Comparison of ENCODE assay signal across 8 cellular contexts in the genomic region with DNA sequence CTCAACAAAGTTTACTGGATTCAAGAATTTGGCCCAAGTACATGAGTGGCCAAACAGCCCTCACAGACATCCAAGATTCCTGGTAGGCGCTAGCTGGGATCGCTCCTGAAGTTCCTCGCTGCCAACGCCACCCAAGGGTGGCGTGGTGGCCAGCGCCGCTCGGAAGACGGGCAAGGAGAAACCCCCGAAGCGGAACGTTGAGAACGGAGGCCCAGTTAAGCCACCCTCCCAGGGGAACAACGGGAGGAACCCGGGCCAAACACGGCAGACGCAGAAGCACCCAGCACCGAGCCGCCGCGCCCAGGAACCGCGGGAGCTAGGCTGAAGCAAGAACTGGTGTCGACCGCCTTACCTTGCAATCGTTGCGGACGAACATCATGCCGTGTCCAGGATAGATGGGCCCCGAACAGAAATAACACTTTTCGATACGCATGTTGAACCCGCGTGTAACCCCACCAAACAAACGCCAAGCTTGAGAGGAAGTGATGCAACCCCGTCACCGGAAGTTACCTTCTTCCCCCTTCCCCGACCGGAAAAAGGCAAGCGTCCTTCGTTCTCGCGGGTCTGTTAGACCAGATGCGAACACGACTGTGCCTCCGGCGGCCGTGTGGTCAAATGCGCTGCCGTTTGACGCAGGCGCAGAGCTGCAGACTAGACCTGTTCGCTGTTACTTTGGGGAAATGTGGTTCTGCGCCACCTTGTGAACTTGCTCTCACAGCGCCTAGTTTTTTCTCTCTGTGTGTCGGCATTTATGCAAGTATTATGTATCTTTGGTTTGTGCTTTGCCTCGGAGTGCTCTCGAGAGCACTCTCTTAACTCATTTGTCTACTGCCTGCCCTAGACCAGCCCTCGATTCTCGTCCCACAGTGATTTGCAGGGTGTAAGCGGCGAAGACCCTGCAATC. TPM values are rescaled to one million over a fixed set of nuclear protein-coding genes. Genes with fewer than 3 reads are reported as not detected.
DNase-seq lines count a peak whose midpoint lies in the region; ATAC-seq and TF ChIP-seq lines count a peak whose summit lies in the region.

TSS of gene RSL24D1 (minus strand) at position 484 of the 904 bp plus-strand sequence. CDS start at position 433, 51 bp downstream.

- H3K4me1 ChIP-seq in right atrium auricular region = peaks cover 0 to 35% of the 10 kb centered on the region in 2 donors
- H3K4me1 ChIP-seq in psoas muscle = peaks cover 17% of the 10 kb centered on the region
- H3K4me1 ChIP-seq in uterus = peaks cover 0 to 6% of the 10 kb centered on the region in 2 donors

- H3K27me3 Mint-ChIP-seq in T-helper 17 cell = no peaks in the 10 kb centered on the region

- peak; percentile 90 for TF ChIP-seq POLR2A in GM15510 (IDR thresholded peaks at IDR 0.05; ENCODE audit: borderline replicate concordance, extremely low read depth, insufficient read length)
- TF ChIP-seq POLR2A in uterus (IDR thresholded peaks at IDR 0.05) = peak; percentile 78 to 83

- H3K4me1 Mint-ChIP-seq in T-helper 17 cell = peaks cover 13% of the 10 kb centered on the region

- H3K9me3 ChIP-seq in T-helper 17 cell (ENCODE audit: control insufficient read depth, low read length, poor library complexity, severe bottlenecking) (no peaks in the 10 kb centered on the region), right atrium auricular region (no peaks in the 10 kb centered on the region), psoas muscle (no peaks in the 10 kb centered on the region), uterus (no peaks in the 10 kb centered on the region)

- intact Hi-C loops in psoas muscle (cut with DNase I) (loop anchor here (10.0 kb wide), 2 partner anchors 208 to 218 kb away; partner anchors contain the start of genes CCPG1 (in 1 of the 2) and PIERCE2 (in 1 of the 2)), uterus (cut with DNase I; ENCODE audit: low total_unique reads) (no loop called here)

- no peak within 1 kb of the TSS for H3K4me3 Mint-ChIP-seq in T-helper 17 cell

- ATAC-seq in HG02885 (IDR thresholded peaks at IDR 0.05; ENCODE audit: poor library complexity, unreplicated experiment) = peak; percentile 95
- peak; percentile 96 for ATAC-seq in T-helper 17 cell
- ATAC-seq in psoas muscle = peak; percentile 99 to 100 (median 100)

- DNase-seq in NCI-H1694 (lab: John Stamatoyannopoulos, UW) = peak; percentile 94
- DNase-seq in T-helper 17 cell = peak; percentile 86 to 93 (median 91)
- peak; percentile 76 to 98 (median 94) for DNase-seq in anterior cingulate cortex (lab: John Stamatoyannopoulos, UW)
- DNase-seq in right atrium auricular region (ENCODE audit: low spot score) = peak; percentile 98
- DNase-seq in psoas muscle = peak; percentile 96 to 98
- peak; percentile 95 to 97 for DNase-seq in uterus

- H3K36me3 ChIP-seq in right atrium auricular region = peaks cover 7% of the 10 kb centered on the region
- peaks cover 5 to 9% of the 10 kb centered on the region in 2 donors for H3K36me3 ChIP-seq in psoas muscle (ENCODE audit: insufficient read depth in 1 of 2, low read depth in 1 of 2)
- no peaks in the 10 kb centered on the region for H3K36me3 ChIP-seq in uterus

- H3K27me3 ChIP-seq in right atrium auricular region (no peaks in the 10 kb centered on the region), psoas muscle (ENCODE audit: insufficient read depth in 3 of 3, low read length in 2 of 3) (no peaks in the 10 kb centered on the region), uterus (no peaks in the 10 kb centered on the region)

- H3K4me3 ChIP-seq in right atrium auricular region (peak within 1 kb of the TSS; percentile 71 to 75), psoas muscle (peak within 1 kb of the TSS; percentile 76), uterus (peak within 1 kb of the TSS; percentile 86 to 87)

- TF ChIP-seq CTCF in right atrium auricular region (IDR thresholded peaks at IDR 0.05) (peak in 1 of 2 donors; percentile 53), psoas muscle (IDR thresholded peaks at IDR 0.05) (peak; percentile 37), uterus (IDR thresholded peaks at IDR 0.05) (peak; percentile 43 to 56 (median 48))

- WGBS in psoas muscle, 3 donors = 0 to 1% (median 0%) methylated on average over 60 to 62 of the region's 62 CpGs

- peaks cover 3% of the 10 kb centered on the region for H3K36me3 Mint-ChIP-seq in T-helper 17 cell (ENCODE audit: low read depth)

- H3K27ac ChIP-seq in right atrium auricular region (peak within 1 kb of the TSS; percentile 93), psoas muscle (peak within 1 kb of the TSS; percentile 93), uterus (peak within 1 kb of the TSS; percentile 91 to 93)

- no peak within 1 kb of the TSS for H3K27ac Mint-ChIP-seq in T-helper 17 cell

RNA-seq across cellular contexts. Expression of gene RSL24D1, which starts in this region (rescaled TPM):
- total RNA-seq in T-helper 17 cell (100 to 1,000 TPM; 120 TPM), right atrium auricular region (10 to 100 TPM; 42.6 to 48.2 TPM), psoas muscle (10 to 100 TPM; 37.9 to 61.0 (median 55.3) TPM), uterus (100 to 1,000 TPM; 116 to 162 (median 120) TPM)
- 10 to 100 TPM; 60.0 to 73.7 (median 71.3) TPM for polyA plus RNA-seq in psoas muscle

Comparison
In these comparisons a context has a peak if more than half of its experiments do, and no peak if none do; other contexts are left out.
1. Peak in every context shown above with its lines: DNase-seq, ATAC-seq, H3K4me3 ChIP-seq and H3K27ac ChIP-seq.